8 cellular contexts compared by ENCODE assay signal in genomic region chr6:87237804-87238203, GRCh38.
DNase-seq lines count a peak whose midpoint lies in the region; ATAC-seq and TF ChIP-seq lines count a peak whose summit lies in the region.

No MANE protein-coding gene starts in this region.

- TF ChIP-seq CTCF in C4-2B (conservative IDR thresholded peaks at IDR 0.05) (peak; percentile 29), fibroblast of villous mesenchyme (IDR thresholded peaks at IDR 0.05; ENCODE audit: insufficient read depth, low read depth, low read length) (peak; percentile 58), spleen (IDR thresholded peaks at IDR 0.05 in 8 of 11, conservative IDR thresholded peaks at IDR 0.05 in 3 of 11) (peak; percentile 28 to 71 (median 60))

- H3K4me3 ChIP-seq in fibroblast of villous mesenchyme (ENCODE audit: low read depth, low read length) (no peak overlapping the region), spleen (no peak overlapping the region)

- H3K27ac ChIP-seq in C4-2B: no peak overlapping the region
- no peak overlapping the region for H3K27ac ChIP-seq in spleen

- peaks cover 0 to 81% (median 24%) of the 10 kb centered on the region in 6 donors for H3K36me3 ChIP-seq in spleen

- no peaks in the 10 kb centered on the region for H3K27me3 ChIP-seq in spleen (replicated peaks in 1 of 7)

- peak; percentile 5 for DNase-seq in H4 (ENCODE audit: low spot score)
- DNase-seq in SIG-M5 treated with dmso at 0.1 percent for 504 hours (lab: John Stamatoyannopoulos, UW; ENCODE audit: unreplicated experiment): peak; percentile 61
- peak; percentile 39 for DNase-seq in fibroblast of villous mesenchyme (ENCODE audit: low read depth)
- DNase-seq in spleen: no peak
- no peak for DNase-seq in NCI-H82 treated with DMSO at 0.1 percent for 48 hours (lab: John Stamatoyannopoulos, UW; ENCODE audit: unreplicated experiment)
- DNase-seq in activated CD4-positive, CD25-positive, alpha-beta regulatory T cell treated with anti-CD3 and anti-CD28 coated beads, Interleukin-2, amount 50 U/mL, for 72 hours: no peak

- peaks cover 0 to 3% (median 0%) of the 10 kb centered on the region in 8 donors for H3K9me3 ChIP-seq in spleen

- no peak for ATAC-seq in GM19463 (IDR thresholded peaks at IDR 0.05; ENCODE audit: unreplicated experiment)

- TF ChIP-seq POLR2A in spleen (IDR thresholded peaks at IDR 0.05): no peak

- no peaks in the 10 kb centered on the region for H3K4me1 ChIP-seq in spleen

- intact Hi-C loops in spleen (cut with DNase I; ENCODE audit: low total_unique reads): loop anchor here (10.0 kb wide), 1 partner anchor 103 kb away; no protein-coding TSS in a partner anchor

Comparison
In these comparisons a context has a peak if more than half of its experiments do, and no peak if none do; other contexts are left out.
1. DNase-seq: peak in H4 (single experiment), SIG-M5 treated with dmso at 0.1 percent for 504 hours (single experiment) and fibroblast of villous mesenchyme (single experiment); none in spleen (single experiment), NCI-H82 treated with DMSO at 0.1 percent for 48 hours (single experiment) and activated CD4-positive, CD25-positive, alpha-beta regulatory T cell treated with anti-CD3 and anti-CD28 coated beads, Interleukin-2, amount 50 U/mL, for 72 hours (single experiment).
2. Peak in every context shown above with its lines, with median percentiles within 50 percentile points of each other: CTCF ChIP-seq.